Comparison of ENCODE assay signal across 8 cellular contexts in genomic region chr10:15084502-15084922, GRCh38. TPM values are rescaled to one million over a fixed set of nuclear protein-coding genes. Genes with fewer than 3 reads are reported as not detected.
A peak's percentile ranks its signal among the peaks of the same experiment; 100 is the strongest.
DNase-seq lines count a peak whose midpoint lies in the region; ATAC-seq and TF ChIP-seq lines count a peak whose summit lies in the region.

No MANE protein-coding gene starts in this region.

- in situ Hi-C loops in GM13977 (cut with MboI; ENCODE audit: low pct_unique_long_range_greater_than_20kb, low sequenced_read_pairs, unreplicated experiment) = no loop called here

- DNase-seq in GM23338 (ENCODE audit: low spot score) = peak; percentile 92
- DNase-seq in RPMI7951 (ENCODE audit: low read depth) = peak; percentile 94
- peak; percentile 84 for DNase-seq in epithelial cell of prostate (ENCODE audit: low read depth, low spot score)
- DNase-seq in mucosa of descending colon = peak in 1 of 3 donors; percentile 61
- no peak for DNase-seq in GM13977 (ENCODE audit: low spot score)
- DNase-seq in posterior vena cava (ENCODE audit: low spot score) = no peak
- no peak for DNase-seq in activated CD4-positive, alpha-beta T cell treated with anti-CD3 and anti-CD28 coated beads for 1 hour

- no peak overlapping the region for H3K4me2 ChIP-seq in GM23338

- H3K9me3 Mint-ChIP-seq in GM23338 = no peaks in the 10 kb centered on the region

- H3K36me3 ChIP-seq in GM23338 (ENCODE audit: insufficient read depth) (no peaks in the 10 kb centered on the region), mucosa of descending colon (ENCODE audit: low read depth) (no peaks in the 10 kb centered on the region)

- intact Hi-C loops in mucosa of descending colon (cut with DNase I, micrococcal nuclease) = no loop called here
- intact Hi-C loops in posterior vena cava (cut with DNase I) = no loop called here

- H3K4me1 Mint-ChIP-seq in GM23338 = peaks cover 14% of the 10 kb centered on the region

- H3K36me3 Mint-ChIP-seq in GM23338 (ENCODE audit: low read depth) = no peaks in the 10 kb centered on the region

- H3K79me2 ChIP-seq in GM23338 (replicated peaks; ENCODE audit: insufficient read depth) = no peaks in the 10 kb centered on the region

- H4K20me1 ChIP-seq in GM23338 (replicated peaks; ENCODE audit: insufficient read depth) = no peaks in the 10 kb centered on the region

- H3K4me3 ChIP-seq in GM23338 (no peak overlapping the region), mucosa of descending colon (no peak overlapping the region)

- peak overlapping the region; percentile 92 for H3K27ac Mint-ChIP-seq in GM23338

- H3F3A ChIP-seq in GM23338 (replicated peaks; ENCODE audit: low read depth) = no peaks in the 10 kb centered on the region

- H3K27me3 ChIP-seq in GM23338 (ENCODE audit: insufficient read depth) = no peaks in the 10 kb centered on the region

- no peak overlapping the region for H3K27ac ChIP-seq in GM23338 (ENCODE audit: low read depth)
- peak overlapping the region; percentile 12 for H3K27ac ChIP-seq in epithelial cell of prostate

- H3K9me3 ChIP-seq in mucosa of descending colon = no peaks in the 10 kb centered on the region

- H3K9me2 ChIP-seq in GM23338 (ENCODE audit: insufficient read depth) = no peaks in the 10 kb centered on the region

- peak; percentile 52 for ATAC-seq in GM23338
- ATAC-seq in mucosa of descending colon = peak; percentile 81
- no peak for ATAC-seq in GM18498 (IDR thresholded peaks at IDR 0.05; ENCODE audit: unreplicated experiment)

- peaks cover 3% of the 10 kb centered on the region for H3K27me3 Mint-ChIP-seq in GM23338 (ENCODE audit: insufficient read depth, low read depth, poor library complexity)

- no peak; a peak in 1 of 4 replicates for TF ChIP-seq CTCF in GM23338 (conservative IDR thresholded peaks at IDR 0.05; ENCODE audit: low read depth in 2 of 2)
- TF ChIP-seq CTCF in mucosa of descending colon (IDR thresholded peaks at IDR 0.05) = no peak
- TF ChIP-seq CTCF in GM13977 (IDR thresholded peaks at IDR 0.05; ENCODE audit: extremely low read depth, insufficient read depth, missing control alignments) = no peak

- H2AFZ ChIP-seq in GM23338 = no peak overlapping the region

- H3K4me1 ChIP-seq in GM23338 (ENCODE audit: insufficient read depth) (no peaks in the 10 kb centered on the region), mucosa of descending colon (ENCODE audit: low read depth) (peaks cover 6% of the 10 kb centered on the region)

- peak overlapping the region; percentile 40; the same call in 1 of the 3 replicates for H3K4me3 Mint-ChIP-seq in GM23338

TF ChIP-seq in GM23338, 12 proteins besides CTCF, POLR2A, EP300 and RAD21:
- TF ChIP-seq CREB1 (CRISPR knock-in tag; IDR thresholded peaks at IDR 0.05; ENCODE audit: low read depth) = 0 out of 2 replicates have a peak, but pooled peaks have one; percentile 9
- no peak for TF ChIP-seq ZNF114 (CRISPR knock-in tag; IDR thresholded peaks at IDR 0.05)

RNA-seq across cellular contexts. Expression of gene ACBD7, which starts 4.1 kb away (rescaled TPM):
- 14.7 and 24.1 TPM in 2 replicates for total RNA-seq in GM23338 (2014; rRNA removed; shearing (Covaris generic))
- 1.2 and 2.8 TPM in 2 replicates for polyA plus RNA-seq in GM23338 (2016; fragmentation: Nextera tagmentation; extraction: Ambion mirVana)
- total RNA-seq in RPMI7951 (2014; rRNA removed; shearing (Covaris generic)) = 6.7 and 7.9 TPM in 2 replicates
- total RNA-seq in mucosa of descending colon = under 1 TPM in 2 of 3 donors, not detected in 1; 0.22 to 0.75 TPM
- under 1 TPM in 1 of 2 donors, not detected in 1; 0.46 TPM for total RNA-seq in posterior vena cava

RNA-seq across cellular contexts. Expression of gene RPP38, which starts 12.6 kb away (rescaled TPM):
- total RNA-seq in GM23338 (2014; rRNA removed; shearing (Covaris generic)) = 17.8 and 20.1 TPM in 2 replicates
- polyA plus RNA-seq in GM23338 (2016; fragmentation: Nextera tagmentation; extraction: Ambion mirVana) = 42.8 and 50.7 TPM in 2 replicates
- total RNA-seq in RPMI7951 (2014; rRNA removed; shearing (Covaris generic)) = 17.1 and 20.5 TPM in 2 replicates
- total RNA-seq in mucosa of descending colon (10 to 100 TPM; 15.8 to 17.9 (median 17.7) TPM), posterior vena cava (10 to 100 TPM in 1 of 2 donors, 1 to 10 TPM in 1; 10.0 to 11.2 TPM)

RNA-seq across cellular contexts. Expression of gene OLAH, which starts 40.8 kb away (rescaled TPM):
- not detected in 2 replicates for total RNA-seq in GM23338 (2014; rRNA removed; shearing (Covaris generic))
- 0.12 TPM in 1 of 2 replicates, not detected in the other for polyA plus RNA-seq in GM23338 (2016; fragmentation: Nextera tagmentation; extraction: Ambion mirVana)
- total RNA-seq in RPMI7951 (2014; rRNA removed; shearing (Covaris generic)) = not detected in 2 replicates
- total RNA-seq in mucosa of descending colon (under 1 TPM in 1 of 3 donors, not detected in 2; 0.16 TPM), posterior vena cava (1 to 10 TPM; 1.3 to 1.9 TPM)

Comparison
In these comparisons a context has a peak if more than half of its experiments do, and no peak if none do; other contexts are left out.
1. DNase-seq: peak in GM23338 (single experiment), RPMI7951 (single experiment) and epithelial cell of prostate (single experiment); none in GM13977 (single experiment), posterior vena cava (single experiment) and activated CD4-positive, alpha-beta T cell treated with anti-CD3 and anti-CD28 coated beads for 1 hour (single experiment).